Comparison of ENCODE assay signal across 24 cellular contexts in genomic region chr5:22411950-22412349, GRCh38.
"Had no signal": no experiment of that assay in that cellular context is flagged by ENCODE, and none has a peak within 500 bp of the region (broad histone marks: within the 10 kb centered on the region; RNA-seq: fewer than 3 reads in every experiment).

No MANE protein-coding gene starts in this region.

- H3K27me3 ChIP-seq: stomach, suprapubic skin, testis, thyroid gland, tibial artery, tibial nerve, transverse colon, upper lobe of left lung, upper lobe of right lung, uterus, vagina had no signal

- H3K9me3 ChIP-seq: stomach, suprapubic skin, testis, thoracic aorta, thyroid gland, tibial artery, tibial nerve, transverse colon, upper lobe of left lung, upper lobe of right lung, uterus, vagina had no signal

- H3K27ac ChIP-seq: stomach, suprapubic skin, testis, thoracic aorta, thyroid gland, tibial artery, tibial nerve, transverse colon, upper lobe of left lung, upper lobe of right lung, uterus, vagina had no signal

- H3K4me3 ChIP-seq: stomach, suprapubic skin, testis, thoracic aorta, thyroid gland, tibial artery, tibial nerve, transverse colon, upper lobe of left lung, upper lobe of right lung, uterus, vagina had no signal

- H3K36me3 ChIP-seq: stomach, suprapubic skin, thoracic aorta, thyroid gland, tibial artery, tibial nerve, transverse colon, upper lobe of left lung, upper lobe of right lung, uterus, vagina had no signal

- H3K4me1 ChIP-seq: stomach, suprapubic skin, testis, thyroid gland, tibial artery, tibial nerve, transverse colon, upper lobe of left lung, upper lobe of right lung, uterus, vagina had no signal

- DNase-seq: stimulated activated CD4-positive, alpha-beta T cell treated with anti-CD3 and anti-CD28 coated beads, Interleukin-2, amount 100 ng/mL, for 48 hours; stimulated activated CD4-positive, alpha-beta T cell treated with anti-CD3 and anti-CD28 coated beads, Interleukin-4, amount 100 ng/mL, for 1 hour; stimulated activated CD4-positive, alpha-beta T cell treated with anti-CD3 and anti-CD28 coated beads, Interleukin-4, amount 100 ng/mL, for 24 hours; stimulated activated CD4-positive, alpha-beta T cell treated with anti-CD3 and anti-CD28 coated beads, Interleukin-4, amount 100 ng/mL, for 4 hours; stimulated activated CD8-positive, alpha-beta memory T cell treated with anti-CD3 and anti-CD28 coated beads, Interleukin-4, amount 100 ng/mL, for 48 hours; stimulated activated naive B cell treated with anti-CD40 and anti-IgM and Interleukin-4, amounts not matched to agents 10 μg/mL and 1 μg/mL and 100 μg/mL, for 72 hours; stimulated activated naive CD4-positive, alpha-beta T cell; stimulated activated naive CD4-positive, alpha-beta T cell treated with Interleukin-2 at 50 U/mL for 16 hours; stimulated activated naive CD8-positive, alpha-beta T cell treated with anti-CD3 and anti-CD28 coated beads, Interleukin-15, amount 100 ng/mL, for 72 hours; stimulated activated naive CD8-positive, alpha-beta T cell treated with anti-CD3 and anti-CD28 coated beads, Interleukin-15, Interleukin-2, amounts not matched to agents 100 U/mL and 50 U/mL, for 24 hours; stomach; substantia nigra; testis; thyroid gland; tibial artery; transverse colon; trophoblast cell; upper lobe of left lung; upper lobe of right lung; uterus had no signal
